Comparison of ENCODE assay signal across 16 cellular contexts in the genomic region with DNA sequence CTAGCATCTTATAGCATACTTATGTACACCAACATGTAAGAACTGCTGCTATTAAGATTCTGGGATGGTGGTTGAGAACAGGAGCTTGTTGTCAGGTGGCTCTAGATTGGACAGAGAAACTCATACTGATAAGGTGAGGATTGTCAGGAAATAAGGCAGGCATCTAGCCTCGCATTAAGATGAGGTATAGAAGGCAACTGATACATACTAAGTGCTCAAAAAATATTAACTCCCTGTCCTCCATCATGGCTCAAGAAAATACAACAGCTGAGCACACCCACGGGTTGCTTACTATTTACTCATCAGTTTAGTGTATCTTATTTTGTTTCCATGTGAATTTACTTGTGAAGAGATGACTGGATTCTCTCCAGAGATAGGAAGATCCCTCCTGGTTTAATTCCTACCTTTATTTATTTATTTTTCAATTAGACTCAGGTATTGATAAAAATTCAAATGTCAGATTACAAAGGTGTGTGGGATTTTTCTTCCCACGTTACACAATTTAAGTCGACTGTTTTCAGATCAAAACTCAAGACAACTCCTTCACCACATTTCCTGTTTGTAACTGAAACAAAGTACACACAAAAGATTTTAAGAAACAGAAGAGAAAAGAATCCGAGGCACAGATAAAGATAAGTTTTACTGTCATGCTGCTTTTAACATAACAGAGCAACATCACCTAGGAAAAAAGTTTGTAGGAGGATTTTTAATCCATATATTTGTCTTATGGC. TPM values are rescaled to one million over a fixed set of nuclear protein-coding genes. Genes with fewer than 3 reads are reported as not detected.
A peak's percentile ranks its signal among the peaks of the same experiment; 100 is the strongest.
DNase-seq lines count a peak whose midpoint lies in the region; ATAC-seq lines count a peak whose summit lies in the region.
"Had no signal": no experiment of that assay in that cellular context is flagged by ENCODE, and none has a peak within 500 bp of the region (broad histone marks: within the 10 kb centered on the region; RNA-seq: fewer than 3 reads in every experiment).

A gene with protein sequence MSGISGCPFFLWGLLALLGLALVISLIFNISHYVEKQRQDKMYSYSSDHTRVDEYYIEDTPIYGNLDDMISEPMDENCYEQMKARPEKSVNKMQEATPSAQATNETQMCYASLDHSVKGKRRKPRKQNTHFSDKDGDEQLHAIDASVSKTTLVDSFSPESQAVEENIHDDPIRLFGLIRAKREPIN (plus strand): TSS at position 620 of the 731 bp plus-strand sequence. CDS start 142 bp downstream, outside the sequence.

- H3K4me3 ChIP-seq in SJCRH30: no peak within 1 kb of the TSS

- no peaks in the 10 kb centered on the region for H3K9me3 Mint-ChIP-seq in activated CD4-positive, alpha-beta T cell treated with anti-CD3 and anti-CD28 coated beads, Interleukin-2, amount 10 ng/mL, durations not matched to agents 7 days and 5 days
- H3K9me3 Mint-ChIP-seq in activated T-helper 1 cell treated with anti-CD3 and anti-CD28 coated beads, Interleukin-12 subunit alpha, Interleukin-12 subunit beta, Interleukin-2, Interleukin-4 antibody, amounts not matched to agents 30 ng/mL and 10 ng/mL and 1 ng/mL, durations not matched to agents 14 hours and 24 hours and 36 hours: no peaks in the 10 kb centered on the region
- no peaks in the 10 kb centered on the region for H3K9me3 Mint-ChIP-seq in natural killer cell treated with Interleukin-12 subunit alpha and Interleukin-12 subunit beta and Interleukin-15 and Interleukin-18, amount 100 ng/mL, for 72 hours
- H3K9me3 Mint-ChIP-seq: IgD-negative memory B cell had no signal

- H3K4me1 Mint-ChIP-seq in activated CD4-positive, alpha-beta T cell treated with anti-CD3 and anti-CD28 coated beads, Interleukin-2, amount 10 ng/mL, durations not matched to agents 7 days and 5 days: peaks cover 48% of the 10 kb centered on the region
- peaks cover 73% of the 10 kb centered on the region for H3K4me1 Mint-ChIP-seq in activated T-helper 1 cell treated with anti-CD3 and anti-CD28 coated beads, Interleukin-12 subunit alpha, Interleukin-12 subunit beta, Interleukin-2, Interleukin-4 antibody, amounts not matched to agents 30 ng/mL and 10 ng/mL and 1 ng/mL, durations not matched to agents 14 hours and 24 hours and 36 hours (ENCODE audit: low read depth)
- H3K4me1 Mint-ChIP-seq in natural killer cell treated with Interleukin-12 subunit alpha and Interleukin-12 subunit beta and Interleukin-15 and Interleukin-18, amount 100 ng/mL, for 72 hours (ENCODE audit: low read depth in 2 of 2): peaks cover 16 to 20% of the 10 kb centered on the region in 2 donors

- H3K27me3 ChIP-seq in SJCRH30: no peaks in the 10 kb centered on the region

- POLR2A ChIA-PET in activated CD4-positive, alpha-beta T cell treated with anti-CD3 and anti-CD28 coated beads, Interleukin-2, amount 10 ng/mL, durations not matched to agents 7 days and 5 days (lab: Charles Lee): no interaction called here

- intact Hi-C loops in activated T-helper 1 cell treated with anti-CD3 and anti-CD28 coated beads, Interleukin-12 subunit alpha, Interleukin-12 subunit beta, Interleukin-2, Interleukin-4 antibody, amounts not matched to agents 30 ng/mL and 10 ng/mL and 1 ng/mL, durations not matched to agents 14 hours and 24 hours and 36 hours (cut with micrococcal nuclease): loop anchor here (1.0 kb wide), 3 partner anchors 13 to 41 kb away; no protein-coding TSS in a partner anchor

- no peak for DNase-seq in activated CD4-positive, alpha-beta T cell treated with anti-CD3 and anti-CD28 coated beads, Interleukin-2, amount 10 ng/mL, durations not matched to agents 7 days and 5 days
- no peak for DNase-seq in activated CD4-positive, alpha-beta T cell treated with anti-CD3 and anti-CD28 coated beads for 48 hours
- no peak for DNase-seq in activated T-helper 1 cell treated with anti-CD3 and anti-CD28 coated beads, Interleukin-12 subunit alpha, Interleukin-12 subunit beta, Interleukin-2, Interleukin-4 antibody, amounts not matched to agents 30 ng/mL and 10 ng/mL and 1 ng/mL, durations not matched to agents 14 hours and 24 hours and 36 hours (ENCODE audit: low spot score)
- DNase-seq in natural killer cell treated with Interleukin-12 subunit alpha and Interleukin-12 subunit beta and Interleukin-15 and Interleukin-18, amount 100 ng/mL, for 72 hours (ENCODE audit: low spot score): no peak
- DNase-seq in SJCRH30 (no peak), NCI-H2029 treated with DMSO at 0.1 percent for 48 hours (lab: John Stamatoyannopoulos, UW) (no peak)
- DNase-seq: activated CD4-positive, CD25-positive, alpha-beta regulatory T cell treated with anti-CD3 and anti-CD28 coated beads, Interleukin-2, amount 50 U/mL, for 72 hours; GF-D8; NCI-H1092 treated with DMSO at 0.1 percent for 48 hours; NCI-H345 had no signal

- H3K4me3 Mint-ChIP-seq in activated CD4-positive, alpha-beta T cell treated with anti-CD3 and anti-CD28 coated beads, Interleukin-2, amount 10 ng/mL, durations not matched to agents 7 days and 5 days: peak within 1 kb of the TSS; percentile 91
- peak within 1 kb of the TSS; percentile 87 for H3K4me3 Mint-ChIP-seq in activated T-helper 1 cell treated with anti-CD3 and anti-CD28 coated beads, Interleukin-12 subunit alpha, Interleukin-12 subunit beta, Interleukin-2, Interleukin-4 antibody, amounts not matched to agents 30 ng/mL and 10 ng/mL and 1 ng/mL, durations not matched to agents 14 hours and 24 hours and 36 hours
- peak within 1 kb of the TSS; percentile 72 for H3K4me3 Mint-ChIP-seq in natural killer cell treated with Interleukin-12 subunit alpha and Interleukin-12 subunit beta and Interleukin-15 and Interleukin-18, amount 100 ng/mL, for 72 hours

- H3K27me3 Mint-ChIP-seq in activated CD4-positive, alpha-beta T cell treated with anti-CD3 and anti-CD28 coated beads, Interleukin-2, amount 10 ng/mL, durations not matched to agents 7 days and 5 days: no peaks in the 10 kb centered on the region
- no peaks in the 10 kb centered on the region for H3K27me3 Mint-ChIP-seq in activated T-helper 1 cell treated with anti-CD3 and anti-CD28 coated beads, Interleukin-12 subunit alpha, Interleukin-12 subunit beta, Interleukin-2, Interleukin-4 antibody, amounts not matched to agents 30 ng/mL and 10 ng/mL and 1 ng/mL, durations not matched to agents 14 hours and 24 hours and 36 hours (ENCODE audit: insufficient read depth)
- no peaks in the 10 kb centered on the region for H3K27me3 Mint-ChIP-seq in natural killer cell treated with Interleukin-12 subunit alpha and Interleukin-12 subunit beta and Interleukin-15 and Interleukin-18, amount 100 ng/mL, for 72 hours
- H3K27me3 Mint-ChIP-seq: IgD-negative memory B cell had no signal

- H3K27ac Mint-ChIP-seq in activated CD4-positive, alpha-beta T cell treated with anti-CD3 and anti-CD28 coated beads, Interleukin-2, amount 10 ng/mL, durations not matched to agents 7 days and 5 days: peak within 1 kb of the TSS; percentile 93
- peak within 1 kb of the TSS; percentile 92 for H3K27ac Mint-ChIP-seq in activated T-helper 1 cell treated with anti-CD3 and anti-CD28 coated beads, Interleukin-12 subunit alpha, Interleukin-12 subunit beta, Interleukin-2, Interleukin-4 antibody, amounts not matched to agents 30 ng/mL and 10 ng/mL and 1 ng/mL, durations not matched to agents 14 hours and 24 hours and 36 hours
- H3K27ac Mint-ChIP-seq in natural killer cell treated with Interleukin-12 subunit alpha and Interleukin-12 subunit beta and Interleukin-15 and Interleukin-18, amount 100 ng/mL, for 72 hours: peak within 1 kb of the TSS; percentile 74 to 88
- H3K27ac Mint-ChIP-seq: IgD-negative memory B cell had no signal

- ATAC-seq in HG03432 (IDR thresholded peaks at IDR 0.05; ENCODE audit: unreplicated experiment) (peak; percentile 43), GM21723 (IDR thresholded peaks at IDR 0.05; ENCODE audit: unreplicated experiment) (no peak)
- no peak for ATAC-seq in natural killer cell treated with Interleukin-12 subunit alpha and Interleukin-12 subunit beta and Interleukin-15 and Interleukin-18, amount 100 ng/mL, for 72 hours

- no peak within 1 kb of the TSS for H3K27ac ChIP-seq in SJCRH30

- peaks cover 14% of the 10 kb centered on the region for H3K4me1 ChIP-seq in SJCRH30

- H3K9me3 ChIP-seq in SJCRH30 (replicated peaks): 0 out of 2 replicates have a peak, but pooled peaks cover 3% of the 10 kb centered on the region

- peaks cover 34% of the 10 kb centered on the region for H3K36me3 Mint-ChIP-seq in activated CD4-positive, alpha-beta T cell treated with anti-CD3 and anti-CD28 coated beads, Interleukin-2, amount 10 ng/mL, durations not matched to agents 7 days and 5 days (ENCODE audit: low read depth)
- H3K36me3 Mint-ChIP-seq in activated T-helper 1 cell treated with anti-CD3 and anti-CD28 coated beads, Interleukin-12 subunit alpha, Interleukin-12 subunit beta, Interleukin-2, Interleukin-4 antibody, amounts not matched to agents 30 ng/mL and 10 ng/mL and 1 ng/mL, durations not matched to agents 14 hours and 24 hours and 36 hours (ENCODE audit: low read depth): peaks cover 12% of the 10 kb centered on the region
- no peaks in the 10 kb centered on the region for H3K36me3 Mint-ChIP-seq in natural killer cell treated with Interleukin-12 subunit alpha and Interleukin-12 subunit beta and Interleukin-15 and Interleukin-18, amount 100 ng/mL, for 72 hours
- H3K36me3 Mint-ChIP-seq: IgD-negative memory B cell had no signal

- CTCF ChIA-PET in activated CD4-positive, alpha-beta T cell treated with anti-CD3 and anti-CD28 coated beads, Interleukin-2, amount 10 ng/mL, durations not matched to agents 7 days and 5 days (lab: Charles Lee): interaction anchor here (0.6 to 5.7 kb wide), 6 partner anchors 6 to 158 kb away, joined by 3 to 22 read pairs (median 4); no protein-coding TSS in a partner anchor

- H3K36me3 ChIP-seq in SJCRH30: no peaks in the 10 kb centered on the region

RNA-seq across cellular contexts. Expression of the gene that starts here (rescaled TPM):
- total RNA-seq in activated CD4-positive, alpha-beta T cell treated with anti-CD3 and anti-CD28 coated beads, Interleukin-2, amount 10 ng/mL, durations not matched to agents 7 days and 5 days: 100 to 1,000 TPM; 126 to 151 TPM
- 94.6 and 99.4 TPM in 2 replicates for total RNA-seq in activated T-helper 1 cell treated with anti-CD3 and anti-CD28 coated beads, Interleukin-12 subunit alpha, Interleukin-12 subunit beta, Interleukin-2, Interleukin-4 antibody, amounts not matched to agents 30 ng/mL and 10 ng/mL and 1 ng/mL, durations not matched to agents 14 hours and 24 hours and 36 hours
- total RNA-seq in natural killer cell treated with Interleukin-12 subunit alpha and Interleukin-12 subunit beta and Interleukin-15 and Interleukin-18, amount 100 ng/mL, for 72 hours: 1 to 10 TPM; 2.7 to 3.0 TPM
- 0.08 TPM in 1 of 2 replicates, not detected in the other for total RNA-seq in SJCRH30 (2014; rRNA removed; shearing (Covaris generic))
- total RNA-seq: H4, mesenteric fat pad, osteocyte had no signal

Comparison
In these comparisons a context has a peak if more than half of its experiments do, and no peak if none do; other contexts are left out.
1. RNA of the gene that starts here (total RNA-seq): 126 to 151 TPM in activated CD4-positive, alpha-beta T cell treated with anti-CD3 and anti-CD28 coated beads, Interleukin-2, amount 10 ng/mL, durations not matched to agents 7 days and 5 days and 94.6 to 99.4 TPM in activated T-helper 1 cell treated with anti-CD3 and anti-CD28 coated beads, Interleukin-12 subunit alpha, Interleukin-12 subunit beta, Interleukin-2, Interleukin-4 antibody, amounts not matched to agents 30 ng/mL and 10 ng/mL and 1 ng/mL, durations not matched to agents 14 hours and 24 hours and 36 hours; 2.7 to 3.0 TPM in natural killer cell treated with Interleukin-12 subunit alpha and Interleukin-12 subunit beta and Interleukin-15 and Interleukin-18, amount 100 ng/mL, for 72 hours and 0.08 TPM in SJCRH30; every median in the first group is over 10 times any median in the second.
2. Peak in every context shown above with its lines, with median percentiles within 50 percentile points of each other: H3K27ac Mint-ChIP-seq and H3K4me3 Mint-ChIP-seq.